In genomic region chr17:77695386-77695785, GRCh38 we compare ENCODE assay signal across 13 cellular contexts.
"Had no signal": no experiment of that assay in that cellular context is flagged by ENCODE, and none has a peak within 500 bp of the region (broad histone marks: within the 10 kb centered on the region; RNA-seq: fewer than 3 reads in every experiment).

No MANE protein-coding gene starts in this region.

- H3K4me3 ChIP-seq: colonic mucosa, spleen, suprapubic skin, upper lobe of left lung had no signal

- DNase-seq: activated CD4-positive, CD25-positive, alpha-beta regulatory T cell; activated naive CD4-positive, alpha-beta T cell; colonic mucosa; effector memory CD4-positive, alpha-beta T cell; left colon; spleen; stimulated activated CD4-positive, alpha-beta T cell treated with anti-CD3 and anti-CD28 coated beads, Interleukin-1b, Interleukin-23, amount 100 ng/mL, for 48 hours; stimulated activated naive CD4-positive, alpha-beta T cell treated with Interleukin-2 at 50 U/mL for 16 hours; upper lobe of left lung had no signal

- H3K27ac ChIP-seq: colonic mucosa, epithelial cell of prostate, spleen, suprapubic skin, upper lobe of left lung had no signal

- H3K9me3 ChIP-seq: colonic mucosa, spleen, suprapubic skin, upper lobe of left lung had no signal

- H3K4me1 ChIP-seq: colonic mucosa had no signal

- ATAC-seq: left colon, sciatic nerve, SK-N-SH treated with all-trans-retinoic acid at 6 μM for 48 hours had no signal

- H3K36me3 ChIP-seq: colonic mucosa, spleen, suprapubic skin, upper lobe of left lung had no signal
